8 cellular contexts compared by ENCODE assay signal in genomic region chr10:114634607-114634974, GRCh38. TPM values are rescaled to one million over a fixed set of nuclear protein-coding genes. Genes with fewer than 3 reads are reported as not detected.
A peak's percentile ranks its signal among the peaks of the same experiment; 100 is the strongest.
DNase-seq lines count a peak whose midpoint lies in the region; ATAC-seq, FAIRE-seq and TF ChIP-seq lines count a peak whose summit lies in the region.

No MANE protein-coding gene starts in this region.

- H3K9me3 Mint-ChIP-seq in activated T-cell treated with anti-CD3 and anti-CD28 coated beads, Interleukin-2, amount 50 U/mL, for 72 hours, result no peaks in the 10 kb centered on the region
- no peaks in the 10 kb centered on the region for H3K9me3 Mint-ChIP-seq in activated naive CD8-positive, alpha-beta T cell treated with anti-CD3 and anti-CD28 coated beads for 36 hours

- FAIRE-seq in RCC 7860 (lab: Jason Lieb, UNC), result peak; percentile 96

- TF ChIP-seq CTCF in fibroblast of mammary gland (conservative IDR thresholded peaks at IDR 0.05; ENCODE audit: control insufficient read depth, insufficient read depth, low read depth, low read length) (no peak), omental fat pad (IDR thresholded peaks at IDR 0.05) (no peak)

- no peak overlapping the region for H3K4me3 Mint-ChIP-seq in activated T-cell treated with anti-CD3 and anti-CD28 coated beads, Interleukin-2, amount 50 U/mL, for 72 hours
- H3K4me3 Mint-ChIP-seq in activated naive CD8-positive, alpha-beta T cell treated with anti-CD3 and anti-CD28 coated beads for 36 hours, result no peak overlapping the region

- peak; percentile 76 for DNase-seq in COLO829 (ENCODE audit: low spot score)
- peak; percentile 94 for DNase-seq in RCC 7860 (ENCODE audit: low spot score)
- peak; percentile 69 for DNase-seq in fibroblast of mammary gland (ENCODE audit: low read depth)
- no peak for DNase-seq in omental fat pad (ENCODE audit: low spot score)
- DNase-seq in NCI-H2171 (lab: John Stamatoyannopoulos, UW), result no peak
- DNase-seq in activated T-cell treated with anti-CD3 and anti-CD28 coated beads, Interleukin-2, amount 50 U/mL, for 72 hours, result no peak
- no peak for DNase-seq in activated naive CD8-positive, alpha-beta T cell treated with anti-CD3 and anti-CD28 coated beads for 36 hours

- H3K4me3 ChIP-seq in fibroblast of mammary gland (ENCODE audit: control insufficient read depth, low read depth, low read length), result no peak overlapping the region

- no peaks in the 10 kb centered on the region for H3K36me3 Mint-ChIP-seq in activated T-cell treated with anti-CD3 and anti-CD28 coated beads, Interleukin-2, amount 50 U/mL, for 72 hours (ENCODE audit: insufficient read depth in 2 of 2)
- no peaks in the 10 kb centered on the region for H3K36me3 Mint-ChIP-seq in activated naive CD8-positive, alpha-beta T cell treated with anti-CD3 and anti-CD28 coated beads for 36 hours

- H3K4me1 Mint-ChIP-seq in activated T-cell treated with anti-CD3 and anti-CD28 coated beads, Interleukin-2, amount 50 U/mL, for 72 hours (ENCODE audit: low read depth), result peaks cover 24% of the 10 kb centered on the region
- peaks cover 21% of the 10 kb centered on the region for H3K4me1 Mint-ChIP-seq in activated naive CD8-positive, alpha-beta T cell treated with anti-CD3 and anti-CD28 coated beads for 36 hours

- peaks cover 41% of the 10 kb centered on the region for H3K27me3 Mint-ChIP-seq in activated T-cell treated with anti-CD3 and anti-CD28 coated beads, Interleukin-2, amount 50 U/mL, for 72 hours (ENCODE audit: low read depth)
- peaks cover 44% of the 10 kb centered on the region for H3K27me3 Mint-ChIP-seq in activated naive CD8-positive, alpha-beta T cell treated with anti-CD3 and anti-CD28 coated beads for 36 hours

- ATAC-seq in omental fat pad (ENCODE audit: low FRiP score) (peak; percentile 67), HG02678 (IDR thresholded peaks at IDR 0.05; ENCODE audit: unreplicated experiment) (no peak)
- ATAC-seq in activated T-cell treated with anti-CD3 and anti-CD28 coated beads, Interleukin-2, amount 50 U/mL, for 72 hours (replicated peaks in 1 of 2), result no peak

- no peak overlapping the region for H3K27ac Mint-ChIP-seq in activated T-cell treated with anti-CD3 and anti-CD28 coated beads, Interleukin-2, amount 50 U/mL, for 72 hours
- no peak overlapping the region for H3K27ac Mint-ChIP-seq in activated naive CD8-positive, alpha-beta T cell treated with anti-CD3 and anti-CD28 coated beads for 36 hours

RNA-seq across cellular contexts. Expression of gene ABLIM1, which starts 23.5 kb away (rescaled TPM):
- 100 to 1,000 TPM; 122 to 257 (median 138) TPM for total RNA-seq in omental fat pad
- total RNA-seq in activated T-cell treated with anti-CD3 and anti-CD28 coated beads, Interleukin-2, amount 50 U/mL, for 72 hours, result 100 to 1,000 TPM; 186 to 219 TPM
- total RNA-seq in activated naive CD8-positive, alpha-beta T cell treated with anti-CD3 and anti-CD28 coated beads for 36 hours, result 100 to 1,000 TPM; 114 to 116 TPM

Comparison
In these comparisons a context has a peak if more than half of its experiments do, and no peak if none do; other contexts are left out.
1. DNase-seq: peak in COLO829 (single experiment), RCC 7860 (single experiment) and fibroblast of mammary gland (single experiment); none in omental fat pad (single experiment), NCI-H2171 (single experiment), activated T-cell treated with anti-CD3 and anti-CD28 coated beads, Interleukin-2, amount 50 U/mL, for 72 hours (0 of 2) and activated naive CD8-positive, alpha-beta T cell treated with anti-CD3 and anti-CD28 coated beads for 36 hours (single experiment).